In the genomic region with DNA sequence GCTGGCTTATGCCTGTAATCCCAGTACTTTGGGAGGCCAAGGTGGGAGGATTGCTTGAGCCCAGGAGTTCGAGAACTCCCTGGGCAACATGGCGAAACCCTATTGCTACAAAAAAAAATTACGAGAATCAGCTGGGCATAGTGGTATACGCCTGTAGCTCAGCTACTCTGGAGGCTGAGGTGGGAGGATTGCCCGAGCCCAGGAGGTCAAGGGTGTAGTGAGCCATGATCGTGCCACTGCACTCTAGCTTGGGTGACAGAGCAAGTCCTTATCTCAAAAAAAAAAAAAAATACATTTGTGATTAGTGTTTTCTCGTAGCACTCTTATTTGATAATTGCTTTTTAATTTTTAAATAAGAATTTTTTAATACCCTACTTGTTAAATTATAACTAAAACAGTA, we compare ENCODE assay signal across 18 cellular contexts. TPM values are rescaled to one million over a fixed set of nuclear protein-coding genes. Genes with fewer than 3 reads are reported as not detected.
DNase-seq lines count a peak whose midpoint lies in the region; ATAC-seq, FAIRE-seq and TF ChIP-seq lines count a peak whose summit lies in the region.
"Had no signal": no experiment of that assay in that cellular context is flagged by ENCODE, and none has a peak within 500 bp of the region (broad histone marks: within the 10 kb centered on the region; RNA-seq: fewer than 3 reads in every experiment).

No MANE protein-coding gene starts in this region.

- H2AFZ ChIP-seq in HepG2 (ENCODE audit: low read length), result no peak overlapping the region
- H2AFZ ChIP-seq: GM23338 had no signal

- no peak for TF ChIP-seq EP300 in HepG2 (IDR thresholded peaks at IDR 0.05; ENCODE audit: low read depth in 2 of 2, low read length in 2 of 2)
- no peak for TF ChIP-seq EP300 in HepG2 (CRISPR knock-in tag; IDR thresholded peaks at IDR 0.05; ENCODE audit: borderline replicate concordance)

- H3K27ac ChIP-seq in HepG2 (ENCODE audit: extremely low read length, insufficient read depth, low read length) (no peak overlapping the region), right lobe of liver (no peak overlapping the region), prostate gland (peak overlapping the region; percentile 26 to 64)
- H3K27ac ChIP-seq: esophagus muscularis mucosa, pancreas had no signal

- BruUV-seq in HepG2 (replicated peaks; lab: Mats Ljungman, UMichigan), result no TSS peak

- H3K79me2 ChIP-seq in HepG2 (ENCODE audit: insufficient read depth, low read length), result peaks cover 100% of the 10 kb centered on the region

- H3K9ac ChIP-seq in HepG2 (ENCODE audit: insufficient read depth, low read depth, low read length), result no peak overlapping the region

- peaks cover 4 to 19% of the 10 kb centered on the region in 2 experiments; a peak in 4 of 5 replicates for H3K36me3 ChIP-seq in HepG2 (replicated peaks in 1 of 2; ENCODE audit: control insufficient read depth in 1 of 2, insufficient read depth in 2 of 2, low read length in 2 of 2)
- no peaks in the 10 kb centered on the region for H3K36me3 ChIP-seq in right lobe of liver
- no peaks in the 10 kb centered on the region for H3K36me3 ChIP-seq in prostate gland
- H3K36me3 ChIP-seq: breast epithelium, esophagus muscularis mucosa, left lung, pancreas had no signal

- H3K9me3 ChIP-seq in HepG2 (ENCODE audit: low read length) (no peaks in the 10 kb centered on the region), right lobe of liver (no peaks in the 10 kb centered on the region), prostate gland (no peaks in the 10 kb centered on the region)
- H3K9me3 ChIP-seq: breast epithelium, esophagus muscularis mucosa, left lung, pancreas had no signal

- H3K27ac Mint-ChIP-seq in brain, result peak overlapping the region in 4 of 5 experiments; percentile 61 to 80 (median 70)
- H3K27ac Mint-ChIP-seq: activated naive CD4-positive, alpha-beta T cell treated with anti-CD3 and anti-CD28 coated beads, Interleukin-2, amount 10 ng/mL, durations not matched to agents 7 days and 5 days; GM23338 had no signal

- TF ChIP-seq POLR2A in HepG2 (IDR thresholded peaks at IDR 0.05; ENCODE audit: insufficient read depth in 1 of 2, low read depth in 2 of 2, low read length in 2 of 2) (no peak), right lobe of liver (IDR thresholded peaks at IDR 0.05) (no peak), prostate gland (IDR thresholded peaks at IDR 0.05) (no peak)

- CTCF ChIA-PET in HepG2 (lab: Yijun Ruan, JAX; ENCODE audit: low intra/inter-chr PET ratio, low total read pairs), result no interaction called here

- POLR2A ChIA-PET in HepG2 (lab: Yijun Ruan, JAX), result no interaction called here

- no peak for TF ChIP-seq RAD21 in HepG2 (CRISPR knock-in tag; IDR thresholded peaks at IDR 0.05)

- H3K4me1 ChIP-seq in HepG2 (ENCODE audit: insufficient read depth, low read length) (peaks cover 67% of the 10 kb centered on the region), right lobe of liver (peaks cover 0 to 21% (median 3%) of the 10 kb centered on the region in 4 donors), prostate gland (replicated peaks) (peaks cover 25% of the 10 kb centered on the region)

- WGBS in HepG2 (ENCODE audit: low lambda C conversion rate), result 98% methylated on average over 7 of the region's 7 CpGs
- 80% methylated on average over 7 of the region's 7 CpGs for WGBS in right lobe of liver (ENCODE audit: insufficient coverage, low coverage, low lambda C conversion rate, missing lambda C conversion rate)
- WGBS in prostate gland, result 76% methylated on average over 7 of the region's 7 CpGs

- intact Hi-C loops in HepG2 (cut with micrococcal nuclease; ENCODE audit: unreplicated experiment), result no loop called here
- intact Hi-C loops in right lobe of liver (cut with DNase I), result no loop called here
- intact Hi-C loops in prostate gland (cut with DNase I), result no loop called here

- no peaks in the 10 kb centered on the region for H3K9me3 Mint-ChIP-seq in brain
- H3K9me3 Mint-ChIP-seq: activated naive CD4-positive, alpha-beta T cell treated with anti-CD3 and anti-CD28 coated beads, Interleukin-2, amount 10 ng/mL, durations not matched to agents 7 days and 5 days; GM23338 had no signal

- FAIRE-seq in HepG2 (lab: Jason Lieb, UNC), result no peak
- FAIRE-seq: GM18507, pancreas had no signal

- peaks cover 40% of the 10 kb centered on the region for H4K20me1 ChIP-seq in HepG2 (ENCODE audit: insufficient read depth, low read length)

- DNase-seq in HepG2 (ENCODE audit: low spot score) (no peak), right lobe of liver (no peak), prostate gland (ENCODE audit: low spot score) (no peak), H4 (ENCODE audit: low spot score) (no peak)
- DNase-seq: activated naive CD4-positive, alpha-beta T cell treated with anti-CD3 and anti-CD28 coated beads, Interleukin-2, amount 10 ng/mL, durations not matched to agents 7 days and 5 days; left lung; MM.1S; NK-92 treated with Interleukin-12 subunit alpha and Interleukin-12 subunit beta, amount 100 ng/mL, for 24 hours; pancreas; stimulated activated CD4-positive, alpha-beta T cell treated with anti-CD3 and anti-CD28 coated beads, Interleukin-12 subunit alpha, Interleukin-12 subunit beta, amount 100 ng/mL, for 4 hours had no signal

- no peak for ATAC-seq in HepG2
- ATAC-seq in right lobe of liver, result no peak
- no peak for ATAC-seq in GM21528 (IDR thresholded peaks at IDR 0.05; ENCODE audit: low FRiP score, unreplicated experiment)
- no peak for ATAC-seq in GM19351 (IDR thresholded peaks at IDR 0.05; ENCODE audit: unreplicated experiment)
- no peak for ATAC-seq in HG03565 (IDR thresholded peaks at IDR 0.05; ENCODE audit: unreplicated experiment)

- no peak for TF ChIP-seq CTCF in HepG2 (CRISPR knock-in tag; IDR thresholded peaks at IDR 0.05)
- no peak for TF ChIP-seq CTCF in right lobe of liver (IDR thresholded peaks at IDR 0.05)
- TF ChIP-seq CTCF in brain (conservative IDR thresholded peaks at IDR 0.05), result no peak
- TF ChIP-seq CTCF in prostate gland (IDR thresholded peaks at IDR 0.05), result no peak

- H3K4me3 ChIP-seq in HepG2 (replicated peaks in 1 of 3; ENCODE audit: insufficient read depth in 1 of 3, low read depth in 2 of 3, low read length in 3 of 3), result no peak overlapping the region
- no peak overlapping the region for H3K4me3 ChIP-seq in right lobe of liver
- no peak overlapping the region for H3K4me3 ChIP-seq in prostate gland
- H3K4me3 ChIP-seq: breast epithelium, esophagus muscularis mucosa, GM23338, left lung, pancreas had no signal

- H3K36me3 Mint-ChIP-seq in brain, result peaks cover 5% of the 10 kb centered on the region

- H3K27me3 ChIP-seq in HepG2 (ENCODE audit: control insufficient read depth in 1 of 2, insufficient read depth in 2 of 2, low read length in 2 of 2) (no peaks in the 10 kb centered on the region), right lobe of liver (no peaks in the 10 kb centered on the region), prostate gland (replicated peaks; ENCODE audit: insufficient read depth) (no peaks in the 10 kb centered on the region)
- H3K27me3 ChIP-seq: breast epithelium, esophagus muscularis mucosa, left lung, pancreas had no signal

- in situ Hi-C loops in HepG2 (cut with HindIII; ENCODE audit: extremely low pct_ligation_motif_present, low pct_unique_long_range_greater_than_20kb), result no loop called here

- peak overlapping the region in 2 of 5 experiments; percentile 32 to 57 for H3K4me3 Mint-ChIP-seq in brain
- H3K4me3 Mint-ChIP-seq: activated naive CD4-positive, alpha-beta T cell treated with anti-CD3 and anti-CD28 coated beads, Interleukin-2, amount 10 ng/mL, durations not matched to agents 7 days and 5 days; GM23338 had no signal

- no peaks in the 10 kb centered on the region for H3K27me3 Mint-ChIP-seq in brain
- H3K27me3 Mint-ChIP-seq: activated naive CD4-positive, alpha-beta T cell treated with anti-CD3 and anti-CD28 coated beads, Interleukin-2, amount 10 ng/mL, durations not matched to agents 7 days and 5 days had no signal

- H3K4me2 ChIP-seq in HepG2 (ENCODE audit: low read depth, low read length), result no peak overlapping the region
- H3K4me2 ChIP-seq: GM23338 had no signal

- peaks cover 73% of the 10 kb centered on the region for H3K4me1 Mint-ChIP-seq in brain

RNA-seq across cellular contexts. Expression of gene IREB2, which starts 18.4 kb away (rescaled TPM):
- 30.4 and 66.4 TPM in 2 replicates for total RNA-seq in HepG2 (2016; rRNA removed; fragmentation: Illumina TruSeq; extraction: Trizol)
- 4.8 and 10.3 TPM in 2 replicates for total RNA-seq in HepG2 (2016; cell fraction: cytosol; rRNA removed; fragmentation: Illumina TruSeq; extraction: Trizol; ENCODE audit: low read depth)
- 28.4 and 65.6 TPM in 2 replicates for total RNA-seq in HepG2 (2016; cell fraction: insoluble cytoplasmic fraction; rRNA removed; fragmentation: Illumina TruSeq; extraction: Trizol)
- total RNA-seq in HepG2 (2016; cell fraction: membrane; rRNA removed; fragmentation: Illumina TruSeq; extraction: Trizol), result 15.3 and 17.3 TPM in 2 replicates
- 42.4 and 45.9 TPM in 2 replicates for total RNA-seq in HepG2 (2016; cell fraction: nucleus; rRNA removed; fragmentation: Illumina TruSeq; extraction: Trizol)
- 19.1 and 24.2 TPM in 2 replicates for polyA plus RNA-seq in HepG2 (2011; rRNA removed)
- 8.7 and 13.2 TPM in 2 replicates for polyA plus RNA-seq in HepG2 (2011; cell fraction: cytosol; rRNA removed)
- polyA plus RNA-seq in HepG2 (2011; cell fraction: nucleus; rRNA removed), result 16.6 and 19.4 TPM in 2 replicates
- polyA plus RNA-seq in HepG2 (2012), result 28.6 and 38.1 TPM in 2 replicates
- polyA plus RNA-seq in HepG2 (2016; cell fraction: cytosol; fragmentation: Illumina TruSeq; extraction: Trizol; ENCODE audit: low read depth), result 1.3 and 1.4 TPM in 2 replicates
- polyA plus RNA-seq in HepG2 (2016; cell fraction: insoluble cytoplasmic fraction; fragmentation: Illumina TruSeq; extraction: Trizol; ENCODE audit: low read depth), result 42.2 and 43.3 TPM in 2 replicates
- polyA plus RNA-seq in HepG2 (2016; cell fraction: membrane; fragmentation: Illumina TruSeq; extraction: Trizol; ENCODE audit: low read depth), result 4.5 and 5.2 TPM in 2 replicates
- 37.4 and 43.1 TPM in 2 replicates for polyA plus RNA-seq in HepG2 (2016; cell fraction: nucleus; fragmentation: Illumina TruSeq; extraction: Trizol; ENCODE audit: insufficient read depth, low read depth)
- polyA minus RNA-seq in HepG2 (2011; rRNA and poly(A)+ RNA removed; ENCODE audit: low replicate concordance), result 21.8 and 39.0 TPM in 2 replicates
- polyA minus RNA-seq in HepG2 (2011; cell fraction: cytosol; rRNA and poly(A)+ RNA removed), result 40.3 and 45.6 TPM in 2 replicates
- polyA minus RNA-seq in HepG2 (2011; cell fraction: nucleus; rRNA and poly(A)+ RNA removed), result 82.4 and 84.9 TPM in 2 replicates
- total RNA-seq in right lobe of liver, result 10 to 100 TPM; 17.1 to 36.2 (median 25.6) TPM
- polyA plus RNA-seq in brain (ENCODE audit: insufficient read depth, low read depth, low replicate concordance), result 12.5 TPM
- total RNA-seq in prostate gland, result 10 to 100 TPM; 30.5 to 39.0 TPM
- 13.6 and 16.6 TPM in 2 replicates for total RNA-seq in H4 (2014; rRNA removed; shearing (Covaris generic))

RNA-seq across cellular contexts. Expression of gene HYKK, which starts 51.0 kb away (rescaled TPM):
- 5.4 and 6.5 TPM in 2 replicates for total RNA-seq in HepG2 (2016; rRNA removed; fragmentation: Illumina TruSeq; extraction: Trizol)
- 5.6 and 5.8 TPM in 2 replicates for total RNA-seq in HepG2 (2016; cell fraction: cytosol; rRNA removed; fragmentation: Illumina TruSeq; extraction: Trizol; ENCODE audit: low read depth)
- total RNA-seq in HepG2 (2016; cell fraction: insoluble cytoplasmic fraction; rRNA removed; fragmentation: Illumina TruSeq; extraction: Trizol), result 5.2 and 6.7 TPM in 2 replicates
- total RNA-seq in HepG2 (2016; cell fraction: membrane; rRNA removed; fragmentation: Illumina TruSeq; extraction: Trizol), result 4.9 and 5.6 TPM in 2 replicates
- total RNA-seq in HepG2 (2016; cell fraction: nucleus; rRNA removed; fragmentation: Illumina TruSeq; extraction: Trizol), result 2.7 and 3.7 TPM in 2 replicates
- polyA plus RNA-seq in HepG2 (2011; rRNA removed), result 3.5 and 3.6 TPM in 2 replicates
- polyA plus RNA-seq in HepG2 (2011; cell fraction: cytosol; rRNA removed), result 1.8 and 3.1 TPM in 2 replicates
- polyA plus RNA-seq in HepG2 (2011; cell fraction: nucleus; rRNA removed), result 2.0 and 3.1 TPM in 2 replicates
- 2.5 and 4.5 TPM in 2 replicates for polyA plus RNA-seq in HepG2 (2012)
- 4.8 and 5.7 TPM in 2 replicates for polyA plus RNA-seq in HepG2 (2016; cell fraction: cytosol; fragmentation: Illumina TruSeq; extraction: Trizol; ENCODE audit: low read depth)
- 6.6 and 8.7 TPM in 2 replicates for polyA plus RNA-seq in HepG2 (2016; cell fraction: insoluble cytoplasmic fraction; fragmentation: Illumina TruSeq; extraction: Trizol; ENCODE audit: low read depth)
- polyA plus RNA-seq in HepG2 (2016; cell fraction: membrane; fragmentation: Illumina TruSeq; extraction: Trizol; ENCODE audit: low read depth), result 4.1 and 6.7 TPM in 2 replicates
- 5.0 and 5.8 TPM in 2 replicates for polyA plus RNA-seq in HepG2 (2016; cell fraction: nucleus; fragmentation: Illumina TruSeq; extraction: Trizol; ENCODE audit: insufficient read depth, low read depth)
- 2.5 and 7.9 TPM in 2 replicates for polyA minus RNA-seq in HepG2 (2011; rRNA and poly(A)+ RNA removed; ENCODE audit: low replicate concordance)
- polyA minus RNA-seq in HepG2 (2011; cell fraction: cytosol; rRNA and poly(A)+ RNA removed), result 2.1 and 2.3 TPM in 2 replicates
- polyA minus RNA-seq in HepG2 (2011; cell fraction: nucleus; rRNA and poly(A)+ RNA removed), result 4.1 and 5.7 TPM in 2 replicates
- total RNA-seq in right lobe of liver, result 1 to 10 TPM; 3.7 to 8.9 (median 5.2) TPM
- polyA plus RNA-seq in brain (ENCODE audit: insufficient read depth, low read depth, low replicate concordance), result 6.6 TPM
- total RNA-seq in prostate gland, result 10 to 100 TPM in 1 of 2 donors, 1 to 10 TPM in 1; 6.2 to 11.2 TPM
- total RNA-seq in H4 (2014; rRNA removed; shearing (Covaris generic)), result 5.5 and 9.3 TPM in 2 replicates

Comparison
In these comparisons a context has a peak if more than half of its experiments do, and no peak if none do; other contexts are left out.
1. H3K27ac ChIP-seq: peak in prostate gland (2 of 2); none in HepG2 (single experiment) and right lobe of liver (0 of 3).